Comparison of ENCODE assay signal across 11 cellular contexts in the genomic region with DNA sequence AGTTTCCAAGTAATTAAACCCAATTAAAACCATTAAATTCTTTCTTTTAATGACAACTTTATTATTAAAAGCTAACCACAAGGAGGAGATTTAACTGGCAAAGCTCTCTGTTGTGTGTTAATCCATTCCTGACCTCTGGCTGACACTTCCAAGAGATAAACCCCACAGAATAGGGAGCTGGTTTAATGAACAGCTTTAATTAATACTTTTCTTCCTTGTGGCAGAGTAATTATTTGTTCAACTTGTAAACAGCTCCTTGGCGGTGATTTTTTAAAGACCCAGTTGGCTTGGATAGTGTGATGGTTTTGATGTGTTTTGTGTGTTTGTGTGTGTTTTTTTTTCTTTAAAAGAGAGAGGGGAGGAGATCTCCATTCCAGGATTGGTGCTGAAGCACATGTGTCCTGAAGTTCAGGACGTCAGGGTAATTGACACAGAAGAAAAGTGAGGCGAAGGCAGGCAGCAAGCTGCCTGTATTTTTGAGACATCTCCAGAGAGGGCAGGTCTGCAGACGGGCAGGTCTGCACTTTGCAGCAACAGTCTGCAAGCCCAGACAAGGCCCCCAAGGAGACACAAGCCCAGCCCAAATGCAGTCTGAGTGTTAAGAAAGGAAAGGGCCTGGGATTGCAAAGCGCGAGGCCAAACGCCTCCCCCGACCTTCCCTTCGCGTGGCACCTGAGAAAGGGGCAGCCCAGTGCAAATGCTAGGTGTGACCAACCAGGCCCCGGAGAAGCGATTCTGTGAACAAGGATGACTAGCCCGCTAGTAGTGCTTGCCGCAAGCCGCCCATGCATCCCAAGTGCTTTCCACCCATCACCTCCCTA.
DNase-seq lines count a peak whose midpoint lies in the region; ATAC-seq and TF ChIP-seq lines count a peak whose summit lies in the region.
"Had no signal": no experiment of that assay in that cellular context is flagged by ENCODE, and none has a peak within 500 bp of the region (broad histone marks: within the 10 kb centered on the region; RNA-seq: fewer than 3 reads in every experiment).

No MANE protein-coding gene starts in this region.

- no peak overlapping the region for H2AFZ ChIP-seq in neural progenitor cell (replicated peaks)

- TF ChIP-seq CTCF in CD14-positive monocyte (IDR thresholded peaks at IDR 0.05) (no peak), neural progenitor cell (IDR thresholded peaks at IDR 0.05) (no peak), mucosa of descending colon (IDR thresholded peaks at IDR 0.05) (no peak)

- H3K4me3 ChIP-seq in neural progenitor cell = peak overlapping the region; percentile 12
- no peak overlapping the region for H3K4me3 ChIP-seq in mucosa of descending colon

- DNase-seq in CD14-positive monocyte (ENCODE audit: low spot score) = no peak
- DNase-seq in NCI-H2227 treated with DMSO at 0.1 percent for 48 hours (lab: John Stamatoyannopoulos, UW) = peak; percentile 24
- DNase-seq in neural progenitor cell (ENCODE audit: low spot score) = peak; percentile 79
- no peak for DNase-seq in mucosa of descending colon
- no peak for DNase-seq in stimulated activated CD4-positive, alpha-beta T cell treated with anti-CD3 and anti-CD28 coated beads, Interleukin-4, amount 100 ng/mL, for 4 hours
- DNase-seq: activated CD8-positive, alpha-beta memory T cell treated with anti-CD3 and anti-CD28 coated beads, Interleukin-2, amount 10 ng/mL, durations not matched to agents 7 days and 5 days; BE2C had no signal

- peak overlapping the region; percentile 32 for H3K27ac ChIP-seq in neural progenitor cell

- H3K4me2 ChIP-seq in neural progenitor cell = peak overlapping the region; percentile 67

- peaks cover 4 to 8% of the 10 kb centered on the region in 2 donors for H3K36me3 Mint-ChIP-seq in CD14-positive monocyte
- no peaks in the 10 kb centered on the region for H3K36me3 Mint-ChIP-seq in neural progenitor cell
- H3K36me3 Mint-ChIP-seq: activated CD8-positive, alpha-beta memory T cell treated with anti-CD3 and anti-CD28 coated beads, Interleukin-2, amount 10 ng/mL, durations not matched to agents 7 days and 5 days had no signal

- no peak overlapping the region for H3K9ac ChIP-seq in neural progenitor cell

- H3K4me1 ChIP-seq in neural progenitor cell (peaks cover 32% of the 10 kb centered on the region), mucosa of descending colon (ENCODE audit: low read depth) (no peaks in the 10 kb centered on the region)
- H3K4me1 ChIP-seq: BE2C had no signal

- intact Hi-C loops in CD14-positive monocyte (cut with micrococcal nuclease) = loop anchor here in 1 of 2 donors (2.0 kb wide), 1 partner anchor 17 kb away; no protein-coding TSS in a partner anchor
- intact Hi-C loops in mucosa of descending colon (cut with DNase I, micrococcal nuclease) = no loop called here

- H3K27me3 Mint-ChIP-seq in CD14-positive monocyte (ENCODE audit: low read depth in 3 of 3) (peaks cover 4 to 18% (median 8%) of the 10 kb centered on the region in 3 donors), neural progenitor cell (ENCODE audit: insufficient read depth, low read depth) (peaks cover 6% of the 10 kb centered on the region)

- H4K20me1 ChIP-seq in neural progenitor cell (ENCODE audit: low read depth) = peaks cover 5% of the 10 kb centered on the region

- H3K27ac Mint-ChIP-seq in CD14-positive monocyte (peak overlapping the region; percentile 96 to 99 (median 98)), neural progenitor cell (peak overlapping the region; percentile 5)
- H3K27ac Mint-ChIP-seq: activated CD8-positive, alpha-beta memory T cell treated with anti-CD3 and anti-CD28 coated beads, Interleukin-2, amount 10 ng/mL, durations not matched to agents 7 days and 5 days; stimulated activated naive CD8-positive, alpha-beta T cell treated with anti-CD3 and anti-CD28 coated beads, Interleukin-15, Interleukin-2, amounts not matched to agents 100 ng/mL and 50 ng/mL, for 24 hours had no signal

- no peaks in the 10 kb centered on the region for H3K27me3 ChIP-seq in neural progenitor cell

- H3K4me1 Mint-ChIP-seq in CD14-positive monocyte (peaks cover 30% of the 10 kb centered on the region), neural progenitor cell (peaks cover 32% of the 10 kb centered on the region)
- H3K4me1 Mint-ChIP-seq: activated CD8-positive, alpha-beta memory T cell treated with anti-CD3 and anti-CD28 coated beads, Interleukin-2, amount 10 ng/mL, durations not matched to agents 7 days and 5 days had no signal

- H3K9me3 ChIP-seq in neural progenitor cell (ENCODE audit: low read depth) (no peaks in the 10 kb centered on the region), mucosa of descending colon (no peaks in the 10 kb centered on the region)
- H3K9me3 ChIP-seq: BE2C had no signal

- H3F3A ChIP-seq in neural progenitor cell (ENCODE audit: low read depth) = peaks cover 34% of the 10 kb centered on the region

- H3K36me3 ChIP-seq in neural progenitor cell (no peaks in the 10 kb centered on the region), mucosa of descending colon (ENCODE audit: low read depth) (no peaks in the 10 kb centered on the region)
- H3K36me3 ChIP-seq: BE2C had no signal

- H3K9me3 Mint-ChIP-seq in CD14-positive monocyte = peaks cover 0 to 6% (median 2%) of the 10 kb centered on the region in 7 donors
- no peaks in the 10 kb centered on the region for H3K9me3 Mint-ChIP-seq in neural progenitor cell
- H3K9me3 Mint-ChIP-seq: stimulated activated naive CD8-positive, alpha-beta T cell treated with anti-CD3 and anti-CD28 coated beads, Interleukin-15, Interleukin-2, amounts not matched to agents 100 ng/mL and 50 ng/mL, for 24 hours had no signal

- ATAC-seq in esophagus mucosa = peak; percentile 89
- no peak for ATAC-seq in mucosa of descending colon
- no peak for ATAC-seq in GM21529 (IDR thresholded peaks at IDR 0.05; ENCODE audit: unreplicated experiment)
- ATAC-seq in HG02840 (IDR thresholded peaks at IDR 0.05; ENCODE audit: low FRiP score, unreplicated experiment) = no peak
- ATAC-seq: activated CD8-positive, alpha-beta memory T cell treated with anti-CD3 and anti-CD28 coated beads, Interleukin-2, amount 10 ng/mL, durations not matched to agents 7 days and 5 days had no signal

- H3K4me3 Mint-ChIP-seq in CD14-positive monocyte = peak overlapping the region in 1 of 2 donors; percentile 44
- H3K4me3 Mint-ChIP-seq in neural progenitor cell = peak overlapping the region; percentile 17
- H3K4me3 Mint-ChIP-seq: activated CD8-positive, alpha-beta memory T cell treated with anti-CD3 and anti-CD28 coated beads, Interleukin-2, amount 10 ng/mL, durations not matched to agents 7 days and 5 days; stimulated activated naive CD8-positive, alpha-beta T cell treated with anti-CD3 and anti-CD28 coated beads, Interleukin-15, Interleukin-2, amounts not matched to agents 100 ng/mL and 50 ng/mL, for 24 hours had no signal

- no peaks in the 10 kb centered on the region for H3K79me2 ChIP-seq in neural progenitor cell (ENCODE audit: low read depth)

Comparison
In these comparisons a context has a peak if more than half of its experiments do, and no peak if none do; other contexts are left out.
1. DNase-seq: peak in NCI-H2227 treated with DMSO at 0.1 percent for 48 hours (single experiment) and neural progenitor cell (single experiment); none in CD14-positive monocyte (single experiment), mucosa of descending colon (0 of 3) and stimulated activated CD4-positive, alpha-beta T cell treated with anti-CD3 and anti-CD28 coated beads, Interleukin-4, amount 100 ng/mL, for 4 hours (0 of 2).